In the genomic region with DNA sequence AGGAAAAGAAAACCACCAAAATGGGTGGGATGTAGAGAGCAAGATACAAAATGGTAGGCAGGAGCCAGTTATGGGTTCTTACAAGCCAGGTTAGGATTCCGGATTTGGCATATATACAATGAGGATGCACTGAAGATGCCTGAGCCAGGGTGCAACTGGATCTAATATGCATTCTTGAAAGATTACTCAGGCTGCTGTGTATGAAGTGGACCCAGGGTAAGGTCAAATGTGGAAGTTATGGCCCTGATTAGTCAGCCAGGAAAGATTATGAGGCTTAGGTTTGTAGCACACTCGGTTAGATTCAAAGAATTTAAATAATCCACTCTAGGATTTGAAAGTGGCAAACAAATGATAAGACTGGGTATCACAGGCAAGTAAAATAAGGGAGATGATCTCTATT, we compare ENCODE assay signal across 19 cellular contexts.
DNase-seq lines count a peak whose midpoint lies in the region; ATAC-seq and TF ChIP-seq lines count a peak whose summit lies in the region.
"Had no signal": no experiment of that assay in that cellular context is flagged by ENCODE, and none has a peak within 500 bp of the region (broad histone marks: within the 10 kb centered on the region; RNA-seq: fewer than 3 reads in every experiment).

No MANE protein-coding gene starts in this region.

- no peak overlapping the region for H3K4me3 ChIP-seq in WERI-Rb-1 (ENCODE audit: low read depth, low read length)
- H3K4me3 ChIP-seq in fibroblast of villous mesenchyme (ENCODE audit: low read depth, low read length) = no peak overlapping the region
- H3K4me3 ChIP-seq: sigmoid colon, vagina had no signal

- H3K9me3 ChIP-seq in WERI-Rb-1 (ENCODE audit: severe bottlenecking) = no peaks in the 10 kb centered on the region
- H3K9me3 ChIP-seq: sigmoid colon, vagina had no signal

- no peak for ATAC-seq in GM18861 (IDR thresholded peaks at IDR 0.05; ENCODE audit: unreplicated experiment)
- ATAC-seq in HG02870 (IDR thresholded peaks at IDR 0.05; ENCODE audit: unreplicated experiment) = no peak
- ATAC-seq in GM21367 (IDR thresholded peaks at IDR 0.05; ENCODE audit: unreplicated experiment) = no peak
- no peak for ATAC-seq in GM21717 (IDR thresholded peaks at IDR 0.05; ENCODE audit: unreplicated experiment)
- ATAC-seq: stimulated activated naive CD8-positive, alpha-beta T cell treated with anti-CD3 and anti-CD28 coated beads, Interleukin-15, Interleukin-2, amounts not matched to agents 100 U/mL and 50 U/mL, for 24 hours had no signal

- H3K36me3 ChIP-seq in WERI-Rb-1 = no peaks in the 10 kb centered on the region
- H3K36me3 ChIP-seq: sigmoid colon, vagina had no signal

- in situ Hi-C loops in ACHN (cut with HindIII; ENCODE audit: low pct_ligation_motif_present, low pct_unique_long_range_greater_than_20kb, low sequenced_read_pairs) = no loop called here

- H3K27me3 ChIP-seq in WERI-Rb-1 (ENCODE audit: insufficient read depth, low read depth, severe bottlenecking) = no peaks in the 10 kb centered on the region
- H3K27me3 ChIP-seq: sigmoid colon, vagina had no signal

- H3K27ac ChIP-seq in WERI-Rb-1 = no peak overlapping the region
- H3K27ac ChIP-seq: sigmoid colon, vagina had no signal

- DNase-seq in ACHN (peak; percentile 85), HK-2 (ENCODE audit: unreplicated experiment) (peak; percentile 20), WERI-Rb-1 (peak; percentile 18), fibroblast of villous mesenchyme (ENCODE audit: low read depth) (peak; percentile 86)
- DNase-seq: activated CD4-positive, alpha-beta T cell treated with anti-CD3 and anti-CD28 coated beads for 1 hour; activated naive CD8-positive, alpha-beta T cell treated with anti-CD3 and anti-CD28 coated beads for 36 hours; foreskin melanocyte; GDM1; KBM-7; NCI-H187; NCI-H524; sigmoid colon; stimulated activated naive CD8-positive, alpha-beta T cell treated with anti-CD3 and anti-CD28 coated beads, Interleukin-15, Interleukin-2, amounts not matched to agents 100 U/mL and 50 U/mL, for 24 hours; T-helper 1 cell had no signal

- TF ChIP-seq CTCF in WERI-Rb-1 (IDR thresholded peaks at IDR 0.05; ENCODE audit: low read depth, low read length) (no peak), fibroblast of villous mesenchyme (IDR thresholded peaks at IDR 0.05; ENCODE audit: insufficient read depth, low read depth, low read length) (no peak)

Comparison
In these comparisons a context has a peak if more than half of its experiments do, and no peak if none do; other contexts are left out.
1. DNase-seq: peak in every context shown above with its lines; median percentile 86 in fibroblast of villous mesenchyme; 85 in ACHN; 20 in HK-2; 18 in WERI-Rb-1.